1 cellular context compared by ENCODE assay signal in genomic region chrX:47644557-47645091, GRCh38.
TF ChIP-seq lines count a peak whose summit lies in the region.

No MANE protein-coding gene starts in this region.

TF ChIP-seq in SK-N-SH treated with all-trans-retinoic acid at 6 μM for 48 hours, 23 proteins besides CTCF, POLR2A, EP300 and RAD21 (continued from another document):
- TF ChIP-seq POU6F1 (CRISPR knock-in tag; IDR thresholded peaks at IDR 0.05; ENCODE audit: borderline replicate concordance, low read depth) (no peak), CSDC2 (CRISPR knock-in tag; IDR thresholded peaks at IDR 0.05) (no peak), CREB5 (CRISPR knock-in tag; IDR thresholded peaks at IDR 0.05; ENCODE audit: low read depth) (no peak), GLIS3 (CRISPR knock-in tag; IDR thresholded peaks at IDR 0.05) (no peak), ZFP30 (CRISPR knock-in tag; IDR thresholded peaks at IDR 0.05) (no peak)
TF ChIP-seq in SK-N-SH treated with all-trans-retinoic acid at 6 μM for 48 hours: peak in this region for 0.
